1 cellular context compared by ENCODE assay signal in genomic region chr10:99520040-99520803, GRCh38.
TF ChIP-seq lines count a peak whose summit lies in the region.

No MANE protein-coding gene starts in this region.

TF ChIP-seq in HEK293, 187 proteins besides CTCF, POLR2A, EP300 and RAD21 (continued from another document and continues in another):
- TF ChIP-seq ZNF146 (tag by site-specific recombination; IDR thresholded peaks at IDR 0.05), result peak; percentile 31; the same call in 1 of the 2 replicates
- TF ChIP-seq EGR2 (tag by site-specific recombination; IDR thresholded peaks at IDR 0.05; ENCODE audit: low read depth), result peak; percentile 69
- TF ChIP-seq MZF1 (tag by site-specific recombination; IDR thresholded peaks at IDR 0.05; ENCODE audit: borderline replicate concordance), result peak; percentile 98
- TF ChIP-seq ZNF155 (tag by site-specific recombination; IDR thresholded peaks at IDR 0.05), result no peak
- no peak for TF ChIP-seq ZNF354C (tag by site-specific recombination; IDR thresholded peaks at IDR 0.05; ENCODE audit: borderline replicate concordance, low read depth)
- no peak for TF ChIP-seq ZNF266 (tag by site-specific recombination; IDR thresholded peaks at IDR 0.05; ENCODE audit: low read depth)
- no peak for TF ChIP-seq ZNF175 (tag by site-specific recombination; IDR thresholded peaks at IDR 0.05)
- TF ChIP-seq ELK4 (IDR thresholded peaks at IDR 0.05; ENCODE audit: borderline replicate concordance, low read depth, low read length), result no peak
- TF ChIP-seq, protein P1, sequence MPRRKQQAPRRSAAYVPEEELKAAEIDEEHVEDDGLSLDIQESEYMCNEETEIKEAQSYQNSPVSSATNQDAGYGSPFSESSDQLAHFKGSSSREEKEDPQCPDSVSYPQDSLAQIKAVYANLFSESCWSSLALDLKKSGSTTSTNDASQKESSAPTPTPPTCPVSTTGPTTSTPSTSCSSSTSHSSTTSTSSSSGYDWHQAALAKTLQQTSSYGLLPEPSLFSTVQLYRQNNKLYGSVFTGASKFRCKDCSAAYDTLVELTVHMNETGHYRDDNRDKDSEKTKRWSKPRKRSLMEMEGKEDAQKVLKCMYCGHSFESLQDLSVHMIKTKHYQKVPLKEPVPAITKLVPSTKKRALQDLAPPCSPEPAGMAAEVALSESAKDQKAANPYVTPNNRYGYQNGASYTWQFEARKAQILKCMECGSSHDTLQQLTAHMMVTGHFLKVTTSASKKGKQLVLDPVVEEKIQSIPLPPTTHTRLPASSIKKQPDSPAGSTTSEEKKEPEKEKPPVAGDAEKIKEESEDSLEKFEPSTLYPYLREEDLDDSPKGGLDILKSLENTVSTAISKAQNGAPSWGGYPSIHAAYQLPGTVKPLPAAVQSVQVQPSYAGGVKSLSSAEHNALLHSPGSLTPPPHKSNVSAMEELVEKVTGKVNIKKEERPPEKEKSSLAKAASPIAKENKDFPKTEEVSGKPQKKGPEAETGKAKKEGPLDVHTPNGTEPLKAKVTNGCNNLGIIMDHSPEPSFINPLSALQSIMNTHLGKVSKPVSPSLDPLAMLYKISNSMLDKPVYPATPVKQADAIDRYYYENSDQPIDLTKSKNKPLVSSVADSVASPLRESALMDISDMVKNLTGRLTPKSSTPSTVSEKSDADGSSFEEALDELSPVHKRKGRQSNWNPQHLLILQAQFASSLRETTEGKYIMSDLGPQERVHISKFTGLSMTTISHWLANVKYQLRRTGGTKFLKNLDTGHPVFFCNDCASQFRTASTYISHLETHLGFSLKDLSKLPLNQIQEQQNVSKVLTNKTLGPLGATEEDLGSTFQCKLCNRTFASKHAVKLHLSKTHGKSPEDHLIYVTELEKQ (tag by site-specific recombination; IDR thresholded peaks at IDR 0.05; ENCODE audit: borderline replicate concordance), result peak; percentile 93
- TF ChIP-seq ZNF621 (tag by site-specific recombination; IDR thresholded peaks at IDR 0.05), result no peak
- TF ChIP-seq INSM2 (tag by site-specific recombination; IDR thresholded peaks at IDR 0.05), result peak; percentile 71; the same call in 1 of the 2 replicates
- peak; percentile 78 for TF ChIP-seq ZNF501 (tag by site-specific recombination; IDR thresholded peaks at IDR 0.05)
- TF ChIP-seq ZNF416 (tag by site-specific recombination; IDR thresholded peaks at IDR 0.05), result no peak
- peak; percentile 95 for TF ChIP-seq GLI2 (tag by site-specific recombination; IDR thresholded peaks at IDR 0.05; ENCODE audit: borderline replicate concordance, low read depth)
- TF ChIP-seq ZNF140 (tag by site-specific recombination; IDR thresholded peaks at IDR 0.05), result no peak
- no peak for TF ChIP-seq ZNF114 (tag by site-specific recombination; IDR thresholded peaks at IDR 0.05)
- peak; percentile 88; the same call in 1 of the 2 replicates for TF ChIP-seq OVOL3 (tag by site-specific recombination; IDR thresholded peaks at IDR 0.05)
- TF ChIP-seq, protein P2, sequence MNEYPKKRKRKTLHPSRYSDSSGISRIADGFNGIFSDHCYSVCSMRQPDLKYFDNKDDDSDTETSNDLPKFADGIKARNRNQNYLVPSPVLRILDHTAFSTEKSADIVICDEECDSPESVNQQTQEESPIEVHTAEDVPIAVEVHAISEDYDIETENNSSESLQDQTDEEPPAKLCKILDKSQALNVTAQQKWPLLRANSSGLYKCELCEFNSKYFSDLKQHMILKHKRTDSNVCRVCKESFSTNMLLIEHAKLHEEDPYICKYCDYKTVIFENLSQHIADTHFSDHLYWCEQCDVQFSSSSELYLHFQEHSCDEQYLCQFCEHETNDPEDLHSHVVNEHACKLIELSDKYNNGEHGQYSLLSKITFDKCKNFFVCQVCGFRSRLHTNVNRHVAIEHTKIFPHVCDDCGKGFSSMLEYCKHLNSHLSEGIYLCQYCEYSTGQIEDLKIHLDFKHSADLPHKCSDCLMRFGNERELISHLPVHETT (tag by site-specific recombination; IDR thresholded peaks at IDR 0.05), result peak; percentile 76
- TF ChIP-seq REST (tag by site-specific recombination; IDR thresholded peaks at IDR 0.05), result no peak
- peak; percentile 74; the same call in 1 of the 2 replicates for TF ChIP-seq ZNF391 (tag by site-specific recombination; IDR thresholded peaks at IDR 0.05; ENCODE audit: borderline replicate concordance, low read depth)
- peak; percentile 60; the same call in 1 of the 2 replicates for TF ChIP-seq ZNF645 (tag by site-specific recombination; IDR thresholded peaks at IDR 0.05)
- no peak for TF ChIP-seq ZNF350 (tag by site-specific recombination; IDR thresholded peaks at IDR 0.05)
- TF ChIP-seq ZNF544 (tag by site-specific recombination; IDR thresholded peaks at IDR 0.05), result no peak
- TF ChIP-seq, protein P3, sequence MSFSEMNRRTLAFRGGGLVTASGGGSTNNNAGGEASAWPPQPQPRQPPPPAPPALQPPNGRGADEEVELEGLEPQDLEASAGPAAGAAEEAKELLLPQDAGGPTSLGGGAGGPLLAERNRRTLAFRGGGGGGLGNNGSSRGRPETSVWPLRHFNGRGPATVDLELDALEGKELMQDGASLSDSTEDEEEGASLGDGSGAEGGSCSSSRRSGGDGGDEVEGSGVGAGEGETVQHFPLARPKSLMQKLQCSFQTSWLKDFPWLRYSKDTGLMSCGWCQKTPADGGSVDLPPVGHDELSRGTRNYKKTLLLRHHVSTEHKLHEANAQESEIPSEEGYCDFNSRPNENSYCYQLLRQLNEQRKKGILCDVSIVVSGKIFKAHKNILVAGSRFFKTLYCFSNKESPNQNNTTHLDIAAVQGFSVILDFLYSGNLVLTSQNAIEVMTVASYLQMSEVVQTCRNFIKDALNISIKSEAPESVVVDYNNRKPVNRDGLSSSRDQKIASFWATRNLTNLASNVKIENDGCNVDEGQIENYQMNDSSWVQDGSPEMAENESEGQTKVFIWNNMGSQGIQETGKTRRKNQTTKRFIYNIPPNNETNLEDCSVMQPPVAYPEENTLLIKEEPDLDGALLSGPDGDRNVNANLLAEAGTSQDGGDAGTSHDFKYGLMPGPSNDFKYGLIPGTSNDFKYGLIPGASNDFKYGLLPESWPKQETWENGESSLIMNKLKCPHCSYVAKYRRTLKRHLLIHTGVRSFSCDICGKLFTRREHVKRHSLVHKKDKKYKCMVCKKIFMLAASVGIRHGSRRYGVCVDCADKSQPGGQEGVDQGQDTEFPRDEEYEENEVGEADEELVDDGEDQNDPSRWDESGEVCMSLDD (tag by site-specific recombination; IDR thresholded peaks at IDR 0.05), result 0 out of 2 replicates have a peak, but pooled peaks have one; percentile 36
- TF ChIP-seq SP7 (tag by site-specific recombination; IDR thresholded peaks at IDR 0.05), result peak; percentile 98
- TF ChIP-seq ZNF660 (tag by site-specific recombination; IDR thresholded peaks at IDR 0.05), result peak; percentile 74; the same call in 1 of the 2 replicates
- peak; percentile 96 for TF ChIP-seq PRDM4 (tag by site-specific recombination; IDR thresholded peaks at IDR 0.05)
- TF ChIP-seq ZNF843 (tag by site-specific recombination; IDR thresholded peaks at IDR 0.05), result peak; percentile 100
- no peak for TF ChIP-seq ZNF768 (tag by site-specific recombination; IDR thresholded peaks at IDR 0.05)
- TF ChIP-seq ZNF747 (tag by site-specific recombination; IDR thresholded peaks at IDR 0.05), result no peak
- peak; percentile 60 for TF ChIP-seq KLF9 (tag by site-specific recombination; IDR thresholded peaks at IDR 0.05; ENCODE audit: low read depth)
- TF ChIP-seq, protein P4, sequence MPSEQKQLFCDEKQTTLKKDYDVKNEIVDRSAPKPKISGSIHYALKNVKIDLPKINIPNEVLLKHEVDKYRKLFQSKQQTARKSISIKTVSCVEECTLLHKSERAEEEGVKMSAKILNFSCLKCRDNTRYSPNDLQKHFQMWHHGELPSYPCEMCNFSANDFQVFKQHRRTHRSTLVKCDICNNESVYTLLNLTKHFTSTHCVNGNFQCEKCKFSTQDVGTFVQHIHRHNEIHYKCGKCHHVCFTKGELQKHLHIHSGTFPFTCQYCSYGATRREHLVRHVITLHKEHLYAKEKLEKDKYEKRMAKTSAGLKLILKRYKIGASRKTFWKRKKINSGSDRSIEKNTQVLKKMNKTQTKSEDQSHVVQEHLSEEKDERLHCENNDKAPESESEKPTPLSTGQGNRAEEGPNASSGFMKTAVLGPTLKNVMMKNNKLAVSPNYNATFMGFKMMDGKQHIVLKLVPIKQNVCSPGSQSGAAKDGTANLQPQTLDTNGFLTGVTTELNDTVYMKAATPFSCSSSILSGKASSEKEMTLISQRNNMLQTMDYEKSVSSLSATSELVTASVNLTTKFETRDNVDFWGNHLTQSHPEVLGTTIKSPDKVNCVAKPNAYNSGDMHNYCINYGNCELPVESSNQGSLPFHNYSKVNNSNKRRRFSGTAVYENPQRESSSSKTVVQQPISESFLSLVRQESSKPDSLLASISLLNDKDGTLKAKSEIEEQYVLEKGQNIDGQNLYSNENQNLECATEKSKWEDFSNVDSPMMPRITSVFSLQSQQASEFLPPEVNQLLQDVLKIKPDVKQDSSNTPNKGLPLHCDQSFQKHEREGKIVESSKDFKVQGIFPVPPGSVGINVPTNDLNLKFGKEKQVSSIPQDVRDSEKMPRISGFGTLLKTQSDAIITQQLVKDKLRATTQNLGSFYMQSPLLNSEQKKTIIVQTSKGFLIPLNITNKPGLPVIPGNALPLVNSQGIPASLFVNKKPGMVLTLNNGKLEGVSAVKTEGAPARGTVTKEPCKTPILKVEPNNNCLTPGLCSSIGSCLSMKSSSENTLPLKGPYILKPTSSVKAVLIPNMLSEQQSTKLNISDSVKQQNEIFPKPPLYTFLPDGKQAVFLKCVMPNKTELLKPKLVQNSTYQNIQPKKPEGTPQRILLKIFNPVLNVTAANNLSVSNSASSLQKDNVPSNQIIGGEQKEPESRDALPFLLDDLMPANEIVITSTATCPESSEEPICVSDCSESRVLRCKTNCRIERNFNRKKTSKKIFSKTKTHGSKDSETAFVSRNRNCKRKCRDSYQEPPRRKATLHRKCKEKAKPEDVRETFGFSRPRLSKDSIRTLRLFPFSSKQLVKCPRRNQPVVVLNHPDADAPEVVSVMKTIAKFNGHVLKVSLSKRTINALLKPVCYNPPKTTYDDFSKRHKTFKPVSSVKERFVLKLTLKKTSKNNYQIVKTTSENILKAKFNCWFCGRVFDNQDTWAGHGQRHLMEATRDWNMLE (tag by site-specific recombination; conservative IDR thresholded peaks at IDR 0.05; ENCODE audit: low read depth), result no peak
